ENCODE assay signal across 27 cellular contexts in genomic region chr18:10318686-10318960, GRCh38.
DNase-seq lines count a peak whose midpoint lies in the region; ATAC-seq and TF ChIP-seq lines count a peak whose summit lies in the region.
"Had no signal": no experiment of that assay in that cellular context is flagged by ENCODE, and none has a peak within 500 bp of the region (broad histone marks: within the 10 kb centered on the region; RNA-seq: fewer than 3 reads in every experiment).

No MANE protein-coding gene starts in this region.

- H3K4me3 Mint-ChIP-seq in H9 (peak overlapping the region; percentile 3 to 16; a peak in 2 of 5 replicates), mesothelial cell of epicardium (no peak overlapping the region)
- H3K4me3 Mint-ChIP-seq: memory B cell; stimulated activated naive B cell treated with anti-CD40 and anti-IgM and Interleukin-4, amounts not matched to agents 10 μg/mL and 1 μg/mL and 100 μg/mL, for 72 hours had no signal

- peaks cover 30 to 33% of the 10 kb centered on the region in 2 experiments for H3K4me1 Mint-ChIP-seq in H9
- H3K4me1 Mint-ChIP-seq in mesothelial cell of epicardium = peaks cover 11% of the 10 kb centered on the region

- H4K20me1 ChIP-seq in H9 (ENCODE audit: control insufficient read depth, insufficient read depth, insufficient read length) = no peaks in the 10 kb centered on the region

- no peaks in the 10 kb centered on the region for H3K79me2 ChIP-seq in H9 (ENCODE audit: insufficient read depth, low read length)

- ATAC-seq in omental fat pad (ENCODE audit: low FRiP score) = no peak
- ATAC-seq: foreskin keratinocyte; left cardiac atrium; right lobe of liver; SK-N-SH treated with all-trans-retinoic acid at 6 μM for 48 hours; stimulated activated naive B cell treated with anti-CD40 and anti-IgM and Interleukin-4, amounts not matched to agents 10 μg/mL and 1 μg/mL and 100 μg/mL, for 72 hours had no signal

- TF ChIP-seq CTCF in H9 (conservative IDR thresholded peaks at IDR 0.05) = no peak
- TF ChIP-seq CTCF in cardiac fibroblast (IDR thresholded peaks at IDR 0.05; ENCODE audit: low read depth, low read length) = no peak
- no peak for TF ChIP-seq CTCF in omental fat pad (IDR thresholded peaks at IDR 0.05)
- TF ChIP-seq CTCF in mesothelial cell of epicardium (IDR thresholded peaks at IDR 0.05; ENCODE audit: unreplicated experiment) = no peak

- DNase-seq in CD1c-positive myeloid dendritic cell (ENCODE audit: extremely low spot score) (peak; percentile 49), H9 (no peak), cardiac fibroblast (ENCODE audit: low read depth in 2 of 2) (peak; percentile 2 to 12), iPS-NIHi7 (ENCODE audit: extremely low spot score) (peak; percentile 45), omental fat pad (ENCODE audit: low spot score) (no peak), DMS53 (lab: John Stamatoyannopoulos, UW) (no peak), mesothelial cell of epicardium (ENCODE audit: low spot score in 2 of 2, unreplicated experiment in 2 of 2) (no peak)
- no peak for DNase-seq in effector CD4-positive, alpha-beta T cell
- DNase-seq: activated CD4-positive, alpha-beta T cell treated with anti-CD3 and anti-CD28 coated beads for 48 hours; activated gamma-delta T cell; activated T-cell treated with anti-CD3 and anti-CD28 coated beads, Interleukin-2, amount 50 U/mL, for 1 hour; Calu3; foreskin keratinocyte; heart right ventricle; KG1; left cardiac atrium; MM.1S; NCI-H1417; NCI-H2029 treated with DMSO at 0.1 percent for 48 hours; NCI-H446; posterior cingulate gyrus; right lobe of liver; stimulated activated naive B cell treated with anti-CD40 and anti-IgM and Interleukin-4, amounts not matched to agents 10 μg/mL and 1 μg/mL and 100 μg/mL, for 72 hours; T-helper 2 cell had no signal

- H3K27ac ChIP-seq in H9 (ENCODE audit: insufficient read length, low read depth, low read length) = no peak overlapping the region
- H3K27ac ChIP-seq: C4-2B, foreskin keratinocyte, heart right ventricle, right lobe of liver had no signal

- H3K18ac ChIP-seq in H9 (ENCODE audit: insufficient read length, low read depth, low read length) = no peak overlapping the region

- H3K9me3 ChIP-seq in H9 (ENCODE audit: control insufficient read depth, low read depth, low read length) = no peaks in the 10 kb centered on the region
- H3K9me3 ChIP-seq: heart right ventricle, right lobe of liver had no signal

- H3K56ac ChIP-seq in H9 (ENCODE audit: insufficient read length, low read depth, low read length) = no peak overlapping the region

- H3K4ac ChIP-seq in H9 (ENCODE audit: low read depth, low read length) = no peak overlapping the region

- no peaks in the 10 kb centered on the region for H3K79me1 ChIP-seq in H9 (ENCODE audit: insufficient read depth, low read depth, low read length, poor library complexity, severe bottlenecking)

- H3K27me3 Mint-ChIP-seq in H9 (ENCODE audit: low read depth) = no peaks in the 10 kb centered on the region; the same call in 1 of the 2 replicates
- no peaks in the 10 kb centered on the region for H3K27me3 Mint-ChIP-seq in mesothelial cell of epicardium (ENCODE audit: low read depth)
- H3K27me3 Mint-ChIP-seq: stimulated activated naive B cell treated with anti-CD40 and anti-IgM and Interleukin-4, amounts not matched to agents 10 μg/mL and 1 μg/mL and 100 μg/mL, for 72 hours had no signal

- H2AK5ac ChIP-seq in H9 (ENCODE audit: insufficient read length, low read length) = no peak overlapping the region

- no peak overlapping the region for H3K14ac ChIP-seq in H9 (ENCODE audit: insufficient read depth, low read length)

- no peak overlapping the region; a peak in 2 of 7 replicates for H3K27ac Mint-ChIP-seq in H9
- no peak overlapping the region for H3K27ac Mint-ChIP-seq in mesothelial cell of epicardium
- H3K27ac Mint-ChIP-seq: memory B cell; stimulated activated naive B cell treated with anti-CD40 and anti-IgM and Interleukin-4, amounts not matched to agents 10 μg/mL and 1 μg/mL and 100 μg/mL, for 72 hours had no signal

- no peak overlapping the region for H4K91ac ChIP-seq in H9 (ENCODE audit: insufficient read length, low read depth, low read length)

- no peak overlapping the region for H3T11ph ChIP-seq in H9 (ENCODE audit: low read length)

- no peak overlapping the region for H2BK20ac ChIP-seq in H9 (ENCODE audit: low read depth, low read length, poor library complexity, severe bottlenecking)

- no peak overlapping the region for H3K4me2 ChIP-seq in H9 (ENCODE audit: insufficient read depth, insufficient read length, low read length)

- no peak overlapping the region for H3K9ac ChIP-seq in H9 (ENCODE audit: extremely low read depth, insufficient read length, low read length)

- no peak overlapping the region for H2BK12ac ChIP-seq in H9 (ENCODE audit: insufficient read length, low read depth, low read length)

- H2BK15ac ChIP-seq in H9 (ENCODE audit: low read depth, low read length) = no peak overlapping the region

- no peak overlapping the region for H2BK120ac ChIP-seq in H9 (ENCODE audit: low read depth, low read length, poor library complexity, severe bottlenecking)

- H4K8ac ChIP-seq in H9 (replicated peaks; ENCODE audit: insufficient read length, low read depth, low read length) = no peak overlapping the region

- no CpG with 5 or more reads among the region's 3 CpGs for WGBS in H9 (ENCODE audit: extremely low coverage, insufficient read length, low lambda C conversion rate)

- no peaks in the 10 kb centered on the region for H3K23me2 ChIP-seq in H9 (ENCODE audit: insufficient read length, low read depth, low read length, poor library complexity, severe bottlenecking)

- H3K9me3 Mint-ChIP-seq in H9 (peaks cover 10 to 16% of the 10 kb centered on the region in 2 experiments; a peak in 4 of 5 replicates), mesothelial cell of epicardium (no peaks in the 10 kb centered on the region)
- H3K9me3 Mint-ChIP-seq: memory B cell had no signal

- no peak overlapping the region for H3K23ac ChIP-seq in H9 (ENCODE audit: insufficient read length, low read depth, low read length)

- H4K5ac ChIP-seq in H9 (ENCODE audit: insufficient read length, low read depth, low read length) = no peak overlapping the region

- H2AFZ ChIP-seq in H9 (ENCODE audit: low read length) = no peak overlapping the region

- H3K36me3 Mint-ChIP-seq in H9 (ENCODE audit: insufficient read depth in 1 of 3, low read depth in 3 of 3) = peaks cover 0 to 15% (median 2%) of the 10 kb centered on the region in 3 experiments; a peak in 3 of 7 replicates
- H3K36me3 Mint-ChIP-seq in mesothelial cell of epicardium = no peaks in the 10 kb centered on the region
- H3K36me3 Mint-ChIP-seq: memory B cell had no signal

- peaks cover 9% of the 10 kb centered on the region for H3K4me1 ChIP-seq in H9 (ENCODE audit: insufficient read depth, low read length)
- H3K4me1 ChIP-seq: foreskin keratinocyte, right lobe of liver had no signal

- H2BK5ac ChIP-seq in H9 (ENCODE audit: insufficient read length, low read length) = no peak overlapping the region

- H3K4me3 ChIP-seq in cardiac fibroblast (replicated peaks in 1 of 2; ENCODE audit: low read depth in 2 of 2, low read length in 2 of 2) = no peak overlapping the region
- H3K4me3 ChIP-seq: heart right ventricle, right lobe of liver had no signal

- no peaks in the 10 kb centered on the region for H3K27me3 ChIP-seq in H9 (ENCODE audit: insufficient read depth, low read length)
- H3K27me3 ChIP-seq: heart right ventricle, right lobe of liver had no signal

Comparison
In these comparisons a context has a peak if more than half of its experiments do, and no peak if none do; other contexts are left out.
1. DNase-seq: peak in CD1c-positive myeloid dendritic cell (single experiment), cardiac fibroblast (2 of 2) and iPS-NIHi7 (single experiment); none in H9 (single experiment), omental fat pad (single experiment), effector CD4-positive, alpha-beta T cell (single experiment), DMS53 (single experiment) and mesothelial cell of epicardium (0 of 2).